ENCODE assay signal across 26 cellular contexts in the genomic region with DNA sequence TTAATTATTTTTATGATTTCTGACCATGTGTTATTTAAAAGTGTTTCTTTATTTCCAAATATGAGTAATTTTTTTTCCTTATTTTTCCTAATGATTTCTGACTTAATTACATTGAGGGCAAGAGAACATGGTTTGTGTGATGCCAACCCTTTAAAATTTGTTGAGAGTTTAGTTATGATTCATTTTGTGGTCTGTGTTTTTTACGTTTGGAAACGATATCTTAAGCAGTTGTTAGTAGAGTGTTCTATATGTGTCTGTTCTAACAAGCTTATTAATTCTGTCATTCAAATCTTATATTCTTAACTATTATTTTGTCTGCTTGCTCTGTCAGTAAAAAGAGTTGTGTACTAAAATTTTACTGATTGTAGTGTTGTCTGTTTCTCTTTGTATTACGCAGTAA. TPM values are rescaled to one million over a fixed set of nuclear protein-coding genes. Genes with fewer than 3 reads are reported as not detected.
DNase-seq lines count a peak whose midpoint lies in the region; ATAC-seq, FAIRE-seq and TF ChIP-seq lines count a peak whose summit lies in the region.
"Had no signal": no experiment of that assay in that cellular context is flagged by ENCODE, and none has a peak within 500 bp of the region (broad histone marks: within the 10 kb centered on the region; RNA-seq: fewer than 3 reads in every experiment).

No MANE protein-coding gene starts in this region.

- FAIRE-seq in urothelium cell line (lab: Jason Lieb, UNC) = no peak

- peaks cover 86% of the 10 kb centered on the region for H3K79me2 ChIP-seq in mammary epithelial cell (ENCODE audit: insufficient read depth, low read length)
- H3K79me2 ChIP-seq: parathyroid adenoma had no signal

- H4K20me1 ChIP-seq in mammary epithelial cell (ENCODE audit: insufficient read depth, low read length) = no peaks in the 10 kb centered on the region

- no peaks in the 10 kb centered on the region for H3K27me3 Mint-ChIP-seq in activated CD8-positive, alpha-beta T cell treated with anti-CD3 and anti-CD28 coated beads for 36 hours
- H3K27me3 Mint-ChIP-seq in activated CD8-positive, alpha-beta T cell treated with anti-CD3 and anti-CD28 coated beads, Interleukin-2, amount 10 ng/mL, durations not matched to agents 7 days and 5 days (ENCODE audit: low read depth) = no peaks in the 10 kb centered on the region
- H3K27me3 Mint-ChIP-seq in natural killer cell treated with Interleukin-12 subunit alpha and Interleukin-12 subunit beta and Interleukin-15 and Interleukin-18, amount 100 ng/mL, for 72 hours = no peaks in the 10 kb centered on the region
- H3K27me3 Mint-ChIP-seq: activated CD4-positive, alpha-beta T cell treated with anti-CD3 and anti-CD28 coated beads, Interleukin-2, amount 10 ng/mL, durations not matched to agents 24 days and 14 days; type B pancreatic cell had no signal

- H3K4me1 ChIP-seq in mammary epithelial cell (ENCODE audit: insufficient read depth, low read length) (peaks cover 19% of the 10 kb centered on the region), HAP-1 (no peaks in the 10 kb centered on the region)
- H3K4me1 ChIP-seq: parathyroid adenoma had no signal

- H3K27me3 ChIP-seq in mammary epithelial cell (ENCODE audit: insufficient read depth, low read length) (no peaks in the 10 kb centered on the region), HAP-1 (ENCODE audit: low read depth) (no peaks in the 10 kb centered on the region)
- H3K27me3 ChIP-seq: sigmoid colon had no signal

- H3K4me3 ChIP-seq in mammary epithelial cell (replicated peaks in 1 of 3; ENCODE audit: insufficient read depth in 1 of 3, low read depth in 2 of 3, low read length in 3 of 3) (no peak overlapping the region), HAP-1 (no peak overlapping the region)
- H3K4me3 ChIP-seq: sigmoid colon had no signal

- no TSS peak for BruUV-seq in mammary epithelial cell (replicated peaks; lab: Mats Ljungman, UMichigan)

- H3K9me3 ChIP-seq in mammary epithelial cell (replicated peaks; ENCODE audit: insufficient read depth, low read length) = no peaks in the 10 kb centered on the region
- H3K9me3 ChIP-seq in HAP-1 = no peaks in the 10 kb centered on the region
- H3K9me3 ChIP-seq: sigmoid colon had no signal

- DNase-seq in activated CD8-positive, alpha-beta T cell treated with anti-CD3 and anti-CD28 coated beads for 36 hours = no peak
- no peak for DNase-seq in activated CD8-positive, alpha-beta T cell treated with anti-CD3 and anti-CD28 coated beads, Interleukin-2, amount 10 ng/mL, durations not matched to agents 7 days and 5 days
- peak; percentile 57 for DNase-seq in LHCN-M2 (ENCODE audit: low read depth)
- DNase-seq in mammary epithelial cell = peak; percentile 41
- no peak for DNase-seq in natural killer cell treated with Interleukin-12 subunit alpha and Interleukin-12 subunit beta and Interleukin-15 and Interleukin-18, amount 100 ng/mL, for 72 hours (ENCODE audit: low spot score)
- no peak for DNase-seq in stimulated activated CD4-positive, alpha-beta T cell treated with anti-CD3 and anti-CD28 coated beads, Interleukin-4, amount 100 ng/mL, for 4 hours
- no peak for DNase-seq in urothelium cell line (ENCODE audit: low spot score)
- no peak for DNase-seq in HAP-1 (ENCODE audit: low spot score in 2 of 2)
- DNase-seq: activated CD4-positive, alpha-beta T cell treated with anti-CD3 and anti-CD28 coated beads, Interleukin-2, amount 10 ng/mL, durations not matched to agents 24 days and 14 days; CD8-positive, alpha-beta memory T cell; DMS153; effector CD4-positive, alpha-beta T cell; erythroblast; GDM1; H7; NCI-H1930; NCI-H526; sigmoid colon; stimulated activated CD8-positive, alpha-beta memory T cell treated with anti-CD3 and anti-CD28 coated beads, Interleukin-4, amount 100 ng/mL, for 48 hours had no signal

- POLR2A ChIA-PET in activated CD8-positive, alpha-beta T cell treated with anti-CD3 and anti-CD28 coated beads for 36 hours (lab: Charles Lee) = no interaction called here
- POLR2A ChIA-PET in activated CD8-positive, alpha-beta T cell treated with anti-CD3 and anti-CD28 coated beads, Interleukin-2, amount 10 ng/mL, durations not matched to agents 7 days and 5 days (lab: Charles Lee) = interaction anchor here (0.7 kb wide), 1 partner anchor 16 kb away, joined by 5 read pairs; no protein-coding TSS in a partner anchor

- peaks cover 3% of the 10 kb centered on the region for H3K36me3 ChIP-seq in mammary epithelial cell (ENCODE audit: insufficient read depth, low read length)
- peaks cover 5% of the 10 kb centered on the region for H3K36me3 ChIP-seq in HAP-1 (replicated peaks)
- H3K36me3 ChIP-seq: sigmoid colon had no signal

- H3K4me3 Mint-ChIP-seq in activated CD8-positive, alpha-beta T cell treated with anti-CD3 and anti-CD28 coated beads for 36 hours = no peak overlapping the region
- H3K4me3 Mint-ChIP-seq in activated CD8-positive, alpha-beta T cell treated with anti-CD3 and anti-CD28 coated beads, Interleukin-2, amount 10 ng/mL, durations not matched to agents 7 days and 5 days = no peak overlapping the region
- no peak overlapping the region for H3K4me3 Mint-ChIP-seq in natural killer cell treated with Interleukin-12 subunit alpha and Interleukin-12 subunit beta and Interleukin-15 and Interleukin-18, amount 100 ng/mL, for 72 hours
- H3K4me3 Mint-ChIP-seq: activated CD4-positive, alpha-beta T cell treated with anti-CD3 and anti-CD28 coated beads, Interleukin-2, amount 10 ng/mL, durations not matched to agents 24 days and 14 days; CD8-positive, alpha-beta memory T cell; mesothelial cell of epicardium; nephron; type B pancreatic cell had no signal

- dilution Hi-C loops in mammary epithelial cell (cut with HindIII; ENCODE audit: low sequenced_read_pairs) = no loop called here

- in situ Hi-C loops in mammary epithelial cell (cut with MboI; ENCODE audit: low sequenced_read_pairs in 2 of 2) (no loop called here), HAP-1 (cut with MboI; ENCODE audit: low sequenced_read_pairs) (no loop called here)

- no peak for TF ChIP-seq CTCF in activated CD8-positive, alpha-beta T cell treated with anti-CD3 and anti-CD28 coated beads for 36 hours (IDR thresholded peaks at IDR 0.05)
- TF ChIP-seq CTCF in mammary epithelial cell (conservative IDR thresholded peaks at IDR 0.05 in 1 of 2, IDR thresholded peaks at IDR 0.05 in 1 of 2; ENCODE audit: extremely low read depth in 1 of 2, insufficient read depth in 1 of 2, low read depth in 1 of 2, low read length in 2 of 2) = no peak

- H3K36me3 Mint-ChIP-seq in activated CD8-positive, alpha-beta T cell treated with anti-CD3 and anti-CD28 coated beads for 36 hours (ENCODE audit: low read depth) = peaks cover 21% of the 10 kb centered on the region
- peaks cover 43% of the 10 kb centered on the region for H3K36me3 Mint-ChIP-seq in activated CD8-positive, alpha-beta T cell treated with anti-CD3 and anti-CD28 coated beads, Interleukin-2, amount 10 ng/mL, durations not matched to agents 7 days and 5 days (ENCODE audit: low read depth)
- H3K36me3 Mint-ChIP-seq in natural killer cell treated with Interleukin-12 subunit alpha and Interleukin-12 subunit beta and Interleukin-15 and Interleukin-18, amount 100 ng/mL, for 72 hours = peaks cover 8% of the 10 kb centered on the region

- no peak overlapping the region for H2AFZ ChIP-seq in mammary epithelial cell (ENCODE audit: low read depth, low read length)
- H2AFZ ChIP-seq: parathyroid adenoma had no signal

- no peak overlapping the region for H3K9ac ChIP-seq in mammary epithelial cell (ENCODE audit: insufficient read depth, low read length)
- H3K9ac ChIP-seq: KMS-11, parathyroid adenoma had no signal

- peak; percentile 61 for ATAC-seq in activated CD8-positive, alpha-beta T cell treated with anti-CD3 and anti-CD28 coated beads for 36 hours
- ATAC-seq in activated CD8-positive, alpha-beta T cell treated with anti-CD3 and anti-CD28 coated beads, Interleukin-2, amount 10 ng/mL, durations not matched to agents 7 days and 5 days = no peak
- ATAC-seq in natural killer cell treated with Interleukin-12 subunit alpha and Interleukin-12 subunit beta and Interleukin-15 and Interleukin-18, amount 100 ng/mL, for 72 hours = no peak

- intact Hi-C loops in activated CD8-positive, alpha-beta T cell treated with anti-CD3 and anti-CD28 coated beads for 36 hours (cut with micrococcal nuclease) = no loop called here
- intact Hi-C loops in mammary epithelial cell (cut with micrococcal nuclease) = no loop called here

- H3K27ac Mint-ChIP-seq in activated CD8-positive, alpha-beta T cell treated with anti-CD3 and anti-CD28 coated beads for 36 hours = no peak overlapping the region
- H3K27ac Mint-ChIP-seq in activated CD8-positive, alpha-beta T cell treated with anti-CD3 and anti-CD28 coated beads, Interleukin-2, amount 10 ng/mL, durations not matched to agents 7 days and 5 days = no peak overlapping the region
- peak overlapping the region; percentile 11 to 56 for H3K27ac Mint-ChIP-seq in natural killer cell treated with Interleukin-12 subunit alpha and Interleukin-12 subunit beta and Interleukin-15 and Interleukin-18, amount 100 ng/mL, for 72 hours
- H3K27ac Mint-ChIP-seq: activated CD4-positive, alpha-beta T cell treated with anti-CD3 and anti-CD28 coated beads, Interleukin-2, amount 10 ng/mL, durations not matched to agents 24 days and 14 days; activated T-helper 2 cell treated with anti-CD3 and anti-CD28 coated beads, Interferon-gamma antibody, Interleukin-2, Interleukin-4, amounts not matched to agents 10 μg/mL and 5 μg/mL and 100 μg/mL, durations not matched to agents 14 hours and 24 hours and 36 hours; mesothelial cell of epicardium; nephron; type B pancreatic cell had no signal

- peaks cover 43% of the 10 kb centered on the region for H3K4me1 Mint-ChIP-seq in activated CD8-positive, alpha-beta T cell treated with anti-CD3 and anti-CD28 coated beads for 36 hours (ENCODE audit: low read depth)
- H3K4me1 Mint-ChIP-seq in activated CD8-positive, alpha-beta T cell treated with anti-CD3 and anti-CD28 coated beads, Interleukin-2, amount 10 ng/mL, durations not matched to agents 7 days and 5 days (ENCODE audit: low read depth) = peaks cover 3% of the 10 kb centered on the region
- peaks cover 28 to 30% of the 10 kb centered on the region in 2 donors for H3K4me1 Mint-ChIP-seq in natural killer cell treated with Interleukin-12 subunit alpha and Interleukin-12 subunit beta and Interleukin-15 and Interleukin-18, amount 100 ng/mL, for 72 hours (ENCODE audit: low read depth in 2 of 2)

- peak overlapping the region; percentile 49 for H3K27ac ChIP-seq in mammary epithelial cell (ENCODE audit: insufficient read depth, low read depth, low read length)
- H3K27ac ChIP-seq: KMS-11, parathyroid adenoma had no signal

- peak overlapping the region; percentile 49 for H3K4me2 ChIP-seq in mammary epithelial cell (ENCODE audit: insufficient read depth, low read depth, low read length)
- H3K4me2 ChIP-seq: KMS-11 had no signal

- 37% methylated on average over 3 of the region's 3 CpGs for WGBS in mammary epithelial cell (ENCODE audit: low coverage, missing lambda C conversion rate)

- H3K9me3 Mint-ChIP-seq in activated CD8-positive, alpha-beta T cell treated with anti-CD3 and anti-CD28 coated beads for 36 hours = peaks cover 4% of the 10 kb centered on the region
- no peaks in the 10 kb centered on the region for H3K9me3 Mint-ChIP-seq in activated CD8-positive, alpha-beta T cell treated with anti-CD3 and anti-CD28 coated beads, Interleukin-2, amount 10 ng/mL, durations not matched to agents 7 days and 5 days (ENCODE audit: insufficient read depth)
- no peaks in the 10 kb centered on the region for H3K9me3 Mint-ChIP-seq in natural killer cell treated with Interleukin-12 subunit alpha and Interleukin-12 subunit beta and Interleukin-15 and Interleukin-18, amount 100 ng/mL, for 72 hours
- H3K9me3 Mint-ChIP-seq: activated naive CD4-positive, alpha-beta T cell treated with anti-CD3 and anti-CD28 coated beads, Interleukin-2, amount 50 U/mL, for 72 hours; CD8-positive, alpha-beta memory T cell had no signal

- CTCF ChIA-PET in activated CD8-positive, alpha-beta T cell treated with anti-CD3 and anti-CD28 coated beads for 36 hours (lab: Charles Lee) = interaction anchor here (1.2 to 2.5 kb wide), 4 partner anchors 11 to 182 kb away, joined by 3 to 9 read pairs (median 8); no protein-coding TSS in a partner anchor
- CTCF ChIA-PET in activated CD8-positive, alpha-beta T cell treated with anti-CD3 and anti-CD28 coated beads, Interleukin-2, amount 10 ng/mL, durations not matched to agents 7 days and 5 days (lab: Charles Lee) = interaction anchor here (1.2 to 2.5 kb wide), 3 partner anchors 13 to 18 kb away, joined by 3 to 11 read pairs (median 4); no protein-coding TSS in a partner anchor
- CTCF ChIA-PET in mammary epithelial cell (lab: Charles Lee; ENCODE audit: low non-redundant PET) = no interaction called here

RNA-seq across cellular contexts. Expression of a gene that starts 15.0 kb away (rescaled TPM):
- total RNA-seq in activated CD8-positive, alpha-beta T cell treated with anti-CD3 and anti-CD28 coated beads for 36 hours = 10 to 100 TPM; 23.0 to 24.8 TPM
- 10 to 100 TPM; 23.4 to 23.7 TPM for total RNA-seq in activated CD8-positive, alpha-beta T cell treated with anti-CD3 and anti-CD28 coated beads, Interleukin-2, amount 10 ng/mL, durations not matched to agents 7 days and 5 days
- total RNA-seq in LHCN-M2 (2014; rRNA removed) (39.4 and 43.1 TPM in 2 replicates), mammary epithelial cell (10 to 100 TPM; 41.6 to 43.2 TPM)
- polyA plus RNA-seq in LHCN-M2 (2012) = 8.9 TPM
- polyA plus RNA-seq in mammary epithelial cell = 16.0 TPM
- 87.3 TPM for polyA minus RNA-seq in mammary epithelial cell
- total RNA-seq in natural killer cell treated with Interleukin-12 subunit alpha and Interleukin-12 subunit beta and Interleukin-15 and Interleukin-18, amount 100 ng/mL, for 72 hours = 10 to 100 TPM; 45.7 to 59.7 TPM

Comparison
In these comparisons a context has a peak if more than half of its experiments do, and no peak if none do; other contexts are left out.
1. DNase-seq: peak in LHCN-M2 (single experiment) and mammary epithelial cell (single experiment); none in activated CD8-positive, alpha-beta T cell treated with anti-CD3 and anti-CD28 coated beads for 36 hours (single experiment), activated CD8-positive, alpha-beta T cell treated with anti-CD3 and anti-CD28 coated beads, Interleukin-2, amount 10 ng/mL, durations not matched to agents 7 days and 5 days (single experiment), natural killer cell treated with Interleukin-12 subunit alpha and Interleukin-12 subunit beta and Interleukin-15 and Interleukin-18, amount 100 ng/mL, for 72 hours (single experiment), stimulated activated CD4-positive, alpha-beta T cell treated with anti-CD3 and anti-CD28 coated beads, Interleukin-4, amount 100 ng/mL, for 4 hours (0 of 2), urothelium cell line (single experiment) and HAP-1 (0 of 2).
2. H3K27ac Mint-ChIP-seq: peak in natural killer cell treated with Interleukin-12 subunit alpha and Interleukin-12 subunit beta and Interleukin-15 and Interleukin-18, amount 100 ng/mL, for 72 hours (2 of 2); none in activated CD8-positive, alpha-beta T cell treated with anti-CD3 and anti-CD28 coated beads for 36 hours (single experiment) and activated CD8-positive, alpha-beta T cell treated with anti-CD3 and anti-CD28 coated beads, Interleukin-2, amount 10 ng/mL, durations not matched to agents 7 days and 5 days (single experiment).